ENCODE assay signal across 8 cellular contexts in the genomic region with DNA sequence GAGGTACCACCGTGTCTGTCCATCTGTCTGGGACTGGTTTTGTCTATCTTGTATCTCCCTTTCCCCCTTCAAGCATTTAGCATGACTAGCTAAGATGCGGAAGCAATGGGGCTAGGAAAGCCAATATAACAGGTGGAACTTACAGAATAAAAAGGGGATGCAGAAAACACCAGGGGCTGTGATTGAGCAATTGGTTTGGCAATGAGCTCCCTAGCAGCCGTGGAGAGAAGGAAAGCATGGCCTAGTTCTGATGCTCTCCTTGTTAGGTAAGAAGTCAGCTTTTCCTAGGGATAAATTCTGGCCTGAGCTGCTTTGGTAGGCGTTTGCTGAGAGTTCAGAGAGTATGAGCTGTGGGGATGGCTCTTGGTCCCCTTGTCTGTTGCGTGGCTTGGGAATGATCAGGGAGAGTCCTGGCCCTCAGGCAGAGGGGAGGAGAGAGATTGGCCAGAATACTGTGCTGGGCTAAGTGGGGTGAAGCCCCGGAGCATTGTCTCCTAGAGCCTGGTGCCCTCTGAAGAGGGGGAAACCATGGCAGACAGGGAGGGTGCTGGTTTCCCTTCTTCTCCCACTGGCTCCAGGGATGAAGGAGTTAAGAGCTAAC. TPM values are rescaled to one million over a fixed set of nuclear protein-coding genes. Genes with fewer than 3 reads are reported as not detected.
DNase-seq lines count a peak whose midpoint lies in the region; ATAC-seq, FAIRE-seq and TF ChIP-seq lines count a peak whose summit lies in the region.

No MANE protein-coding gene starts in this region.

- H2BK15ac ChIP-seq in mesenchymal stem cell (ENCODE audit: low read depth, poor library complexity, severe bottlenecking): no peak overlapping the region

- peak overlapping the region; percentile 70 for H3K9ac ChIP-seq in astrocyte (ENCODE audit: low read length)
- H3K9ac ChIP-seq in mesenchymal stem cell (ENCODE audit: low read length): peak overlapping the region; percentile 88

- no peaks in the 10 kb centered on the region for H3K9me3 Mint-ChIP-seq in astrocyte (ENCODE audit: unreplicated experiment)

- peaks cover 93% of the 10 kb centered on the region for H4K20me1 ChIP-seq in astrocyte (ENCODE audit: insufficient read depth, low read length)

- H3K4me3 ChIP-seq in astrocyte (ENCODE audit: insufficient read depth, low read depth, low read length): peak overlapping the region; percentile 64
- H3K4me3 ChIP-seq in mesenchymal stem cell (ENCODE audit: insufficient read depth in 1 of 2, low read depth in 1 of 2, low read length in 2 of 2): peak overlapping the region in 1 of 2 experiments; percentile 89
- H3K4me3 ChIP-seq in pancreas: peak overlapping the region in 2 of 4 donors; percentile 73 to 77

- H2AK5ac ChIP-seq in mesenchymal stem cell (ENCODE audit: low read length, severe bottlenecking): no peak overlapping the region

- H2BK120ac ChIP-seq in mesenchymal stem cell (ENCODE audit: low read depth, low read length): no peak overlapping the region

- peak; percentile 3 for DNase-seq in stimulated activated CD4-positive, alpha-beta T cell treated with anti-CD3 and anti-CD28 coated beads, Interleukin-15, amount 100 ng/mL, for 24 hours
- DNase-seq in stimulated activated CD4-positive, alpha-beta T cell treated with anti-CD3 and anti-CD28 coated beads, Interleukin-4, amount 100 ng/mL, for 24 hours: no peak
- DNase-seq in astrocyte (ENCODE audit: low read depth) (no peak), mesenchymal stem cell (peak; percentile 16), H54 (ENCODE audit: insufficient read length, low spot score) (no peak), amygdala (lab: John Stamatoyannopoulos, UW) (no peak), pancreas (no peak)

- peaks cover 37% of the 10 kb centered on the region for H3K4me1 ChIP-seq in astrocyte (ENCODE audit: insufficient read depth, low read length)
- peaks cover 41% of the 10 kb centered on the region for H3K4me1 ChIP-seq in mesenchymal stem cell (ENCODE audit: control insufficient read depth, insufficient read depth, low read depth, low read length)
- peaks cover 0 to 38% (median 12%) of the 10 kb centered on the region in 3 donors for H3K4me1 ChIP-seq in pancreas

- peaks cover 92% of the 10 kb centered on the region for H3K79me2 ChIP-seq in astrocyte (ENCODE audit: insufficient read depth, low read length)

- FAIRE-seq in astrocyte (lab: Jason Lieb, UNC) (no peak), H54 (lab: Jason Lieb, UNC) (no peak), pancreas (lab: Jason Lieb, UNC) (no peak)

- no peak overlapping the region for H2BK5ac ChIP-seq in mesenchymal stem cell (ENCODE audit: low read depth, low read length, poor library complexity, severe bottlenecking)

- H4K91ac ChIP-seq in mesenchymal stem cell (ENCODE audit: low read length): peak overlapping the region; percentile 31

- H3K79me1 ChIP-seq in mesenchymal stem cell (replicated peaks; ENCODE audit: low read length, poor library complexity, severe bottlenecking): peaks cover 23% of the 10 kb centered on the region

- H3K4ac ChIP-seq in mesenchymal stem cell (ENCODE audit: low read depth in 1 of 2, low read length in 2 of 2): peak overlapping the region in 1 of 2 experiments; percentile 54

- H3K18ac ChIP-seq in mesenchymal stem cell (ENCODE audit: low read depth in 1 of 2, low read length in 2 of 2): peak overlapping the region; percentile 49 to 69

- no peak for TF ChIP-seq POLR2A in H54 (IDR thresholded peaks at IDR 0.05; ENCODE audit: low read depth, low read length)

- H3K36me3 ChIP-seq in astrocyte (ENCODE audit: insufficient read depth, low read length) (peaks cover 30% of the 10 kb centered on the region), mesenchymal stem cell (ENCODE audit: control insufficient read depth in 1 of 2, insufficient read depth in 2 of 2, low read depth in 1 of 2, low read length in 2 of 2) (peaks cover 61 to 83% of the 10 kb centered on the region in 2 experiments), pancreas (peaks cover 6 to 33% (median 20%) of the 10 kb centered on the region in 3 donors)

- intact Hi-C loops in pancreas (cut with DNase I): no loop called here

- H3K27ac ChIP-seq in astrocyte (ENCODE audit: low read depth, low read length) (no peak overlapping the region), mesenchymal stem cell (ENCODE audit: low read length, poor library complexity, severe bottlenecking) (peak overlapping the region; percentile 41), pancreas (peak overlapping the region in 1 of 4 donors; percentile 69)

- no peak overlapping the region for H4K8ac ChIP-seq in mesenchymal stem cell (ENCODE audit: low read length)

- H3K27me3 Mint-ChIP-seq in astrocyte (ENCODE audit: low read depth, unreplicated experiment): no peaks in the 10 kb centered on the region

- no peaks in the 10 kb centered on the region for H3K27me3 ChIP-seq in astrocyte (ENCODE audit: insufficient read depth, low read length)
- H3K27me3 ChIP-seq in mesenchymal stem cell (ENCODE audit: control insufficient read depth in 1 of 2, insufficient read depth in 1 of 2, low read length in 2 of 2): no peaks in the 10 kb centered on the region
- H3K27me3 ChIP-seq in pancreas: no peaks in the 10 kb centered on the region

- TF ChIP-seq CTCF in astrocyte (IDR thresholded peaks at IDR 0.05; ENCODE audit: insufficient read depth, low read depth, low read length): no peak
- TF ChIP-seq CTCF in pancreas (IDR thresholded peaks at IDR 0.05): no peak

- peaks cover 16% of the 10 kb centered on the region for H3K36me3 Mint-ChIP-seq in astrocyte (ENCODE audit: low read depth, unreplicated experiment)

- peak overlapping the region; percentile 87 for H3K4me3 Mint-ChIP-seq in astrocyte (ENCODE audit: unreplicated experiment)

- H2BK12ac ChIP-seq in mesenchymal stem cell (ENCODE audit: low read length in 2 of 2): peak overlapping the region in 1 of 2 experiments; percentile 48

- H3K4me1 Mint-ChIP-seq in astrocyte (ENCODE audit: low read depth, unreplicated experiment): peaks cover 10% of the 10 kb centered on the region

- H3K4me2 ChIP-seq in astrocyte (ENCODE audit: low read length) (peak overlapping the region; percentile 88), mesenchymal stem cell (ENCODE audit: low read length, poor library complexity, severe bottlenecking) (peak overlapping the region; percentile 86)

- 82% methylated on average over 6 of the region's 6 CpGs for WGBS in mesenchymal stem cell
- 43 to 48% methylated on average over 6 of the region's 6 CpGs for WGBS in pancreas, 2 donors

- H3K9me3 ChIP-seq in astrocyte (ENCODE audit: insufficient read depth, low read depth, low read length): no peaks in the 10 kb centered on the region
- H3K9me3 ChIP-seq in mesenchymal stem cell (ENCODE audit: control insufficient read depth, low read length): no peaks in the 10 kb centered on the region
- H3K9me3 ChIP-seq in pancreas: no peaks in the 10 kb centered on the region

- peak overlapping the region; percentile 84 for H3K27ac Mint-ChIP-seq in astrocyte (ENCODE audit: unreplicated experiment)

- no peak overlapping the region for H3K14ac ChIP-seq in mesenchymal stem cell (ENCODE audit: low read length in 2 of 2)

- H3K23ac ChIP-seq in mesenchymal stem cell (ENCODE audit: low read length in 2 of 2): no peak overlapping the region

- no peak for ATAC-seq in HG02981 (IDR thresholded peaks at IDR 0.05; ENCODE audit: unreplicated experiment)
- no peak for ATAC-seq in pancreas

- no peak overlapping the region for H2AFZ ChIP-seq in astrocyte (ENCODE audit: low read depth, low read length)
- H2AFZ ChIP-seq in mesenchymal stem cell (ENCODE audit: low read depth, low read length): no peak overlapping the region

RNA-seq across cellular contexts. Expression of gene SETD1B, which starts 7.1 kb away (rescaled TPM):
- 20.9 and 24.0 TPM in 2 replicates for total RNA-seq in astrocyte
- 10.4 TPM for polyA plus RNA-seq in mesenchymal stem cell (2013, experiment 1 of 2)
- polyA plus RNA-seq in mesenchymal stem cell (2013, experiment 2 of 2): 9.3 TPM
- total RNA-seq in pancreas: 10 to 100 TPM; 10.5 to 16.3 (median 12.2) TPM
- 10 to 100 TPM in 1 of 2 donors, 1 to 10 TPM in 1; 9.2 to 18.5 TPM for polyA plus RNA-seq in pancreas

RNA-seq across cellular contexts. Expression of gene RHOF, which starts 17.4 kb away (rescaled TPM):
- 28.0 and 31.9 TPM in 2 replicates for total RNA-seq in astrocyte
- polyA plus RNA-seq in mesenchymal stem cell (2013, experiment 1 of 2): 15.0 TPM
- 14.2 TPM for polyA plus RNA-seq in mesenchymal stem cell (2013, experiment 2 of 2)
- total RNA-seq in pancreas: 10 to 100 TPM in 1 of 6 donors, 1 to 10 TPM in 5; 3.6 to 12.6 (median 4.9) TPM
- polyA plus RNA-seq in pancreas: 1 to 10 TPM; 2.8 to 5.6 TPM

RNA-seq across cellular contexts. Expression of gene HPD, which starts 47.7 kb away (rescaled TPM):
- total RNA-seq in astrocyte (not detected in 2 replicates), pancreas (1 to 10 TPM in 5 of 6 donors, under 1 TPM in 1; 0.71 to 3.0 (median 1.9) TPM)
- polyA plus RNA-seq in mesenchymal stem cell (2013, experiment 1 of 2): 0.48 TPM
- 0.47 TPM for polyA plus RNA-seq in mesenchymal stem cell (2013, experiment 2 of 2)
- 1 to 10 TPM; 2.8 to 3.9 TPM for polyA plus RNA-seq in pancreas

Comparison
In these comparisons a context has a peak if more than half of its experiments do, and no peak if none do; other contexts are left out.
1. DNase-seq: peak in stimulated activated CD4-positive, alpha-beta T cell treated with anti-CD3 and anti-CD28 coated beads, Interleukin-15, amount 100 ng/mL, for 24 hours (single experiment) and mesenchymal stem cell (single experiment); none in stimulated activated CD4-positive, alpha-beta T cell treated with anti-CD3 and anti-CD28 coated beads, Interleukin-4, amount 100 ng/mL, for 24 hours (single experiment), astrocyte (single experiment), H54 (single experiment), amygdala (0 of 56) and pancreas (0 of 6).